In the genomic region with DNA sequence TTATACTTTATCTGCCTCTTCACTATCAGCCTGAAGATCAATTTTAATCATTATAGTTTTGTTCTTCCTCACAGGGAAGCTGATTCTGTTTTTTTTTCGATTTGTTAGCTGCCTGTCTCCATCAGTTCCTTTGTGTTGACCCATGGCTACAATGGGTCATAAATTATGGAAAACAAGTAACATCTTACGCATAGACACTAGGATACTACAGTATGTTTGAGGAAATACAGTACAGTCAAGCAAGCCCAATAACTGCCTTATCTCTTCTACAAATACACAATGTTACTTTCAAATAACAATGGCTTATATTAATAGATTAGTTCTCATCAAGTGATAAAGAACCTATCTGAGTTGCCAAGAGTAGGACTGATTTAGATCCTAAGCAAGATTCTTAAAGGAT, we compare ENCODE assay signal across 24 cellular contexts.
"Had no signal": no experiment of that assay in that cellular context is flagged by ENCODE, and none has a peak within 500 bp of the region (broad histone marks: within the 10 kb centered on the region; RNA-seq: fewer than 3 reads in every experiment).

No MANE protein-coding gene starts in this region.

- H3K27me3 ChIP-seq: dorsolateral prefrontal cortex, esophagus muscularis mucosa, foreskin keratinocyte, gastroesophageal sphincter, heart left ventricle, hepatocyte, left lung had no signal

- H3K4me1 Mint-ChIP-seq: immature natural killer cell, naive B cell had no signal

- H3K79me2 ChIP-seq: hepatocyte had no signal

- H3K4me3 ChIP-seq: coronary artery, dorsolateral prefrontal cortex, esophagus muscularis mucosa, gastroesophageal sphincter, heart left ventricle, hepatocyte, left lung, lower lobe of right lung, mucosa of descending colon had no signal

- H3K36me3 ChIP-seq: esophagus muscularis mucosa, gastroesophageal sphincter, heart left ventricle, left lung, lower lobe of right lung had no signal

- H3K4me3 Mint-ChIP-seq: immature natural killer cell, mesothelial cell of epicardium, naive B cell had no signal

- H3K4me1 ChIP-seq: esophagus muscularis mucosa, foreskin keratinocyte, gastroesophageal sphincter, heart left ventricle, left lung, lower lobe of right lung had no signal

- H2AFZ ChIP-seq: hepatocyte had no signal

- FAIRE-seq: frontal cortex, kidney had no signal

- DNase-seq: dermis blood vessel endothelial cell; dorsolateral prefrontal cortex; effector CD4-positive, alpha-beta T cell; effector memory CD4-positive, alpha-beta T cell; foreskin keratinocyte; heart left ventricle; hypothalamus; immature natural killer cell; islet precursor cell; kidney; kidney glomerular epithelial cell; left colon; left lung; left ventricle myocardium superior; lower lobe of right lung; mesenchymal stem cell; mucosa of descending colon; naive B cell had no signal

- H3K4me2 ChIP-seq: hepatocyte had no signal

- H3K9me3 ChIP-seq: esophagus muscularis mucosa, gastroesophageal sphincter, left lung, lower lobe of right lung, mucosa of descending colon had no signal

- H3K36me3 Mint-ChIP-seq: immature natural killer cell, naive B cell had no signal

- H3K27ac Mint-ChIP-seq: immature natural killer cell, mesothelial cell of epicardium, naive B cell had no signal

- H3K27ac ChIP-seq: coronary artery, dorsolateral prefrontal cortex, esophagus muscularis mucosa, foreskin keratinocyte, gastroesophageal sphincter, heart left ventricle, hepatocyte, left lung, lower lobe of right lung had no signal
